ENCODE assay signal across 11 cellular contexts in genomic region chr10:35040761-35041501, GRCh38. TPM values are rescaled to one million over a fixed set of nuclear protein-coding genes. Genes with fewer than 3 reads are reported as not detected.
DNase-seq lines count a peak whose midpoint lies in the region; ATAC-seq and TF ChIP-seq lines count a peak whose summit lies in the region.
"Had no signal": no experiment of that assay in that cellular context is flagged by ENCODE, and none has a peak within 500 bp of the region (broad histone marks: within the 10 kb centered on the region; RNA-seq: fewer than 3 reads in every experiment).

No MANE protein-coding gene starts in this region.

- H3K4me3 Mint-ChIP-seq in IgD-negative memory B cell, result no peak overlapping the region
- no peak overlapping the region for H3K4me3 Mint-ChIP-seq in mesothelial cell of epicardium
- H3K4me3 Mint-ChIP-seq: activated naive CD8-positive, alpha-beta T cell treated with anti-CD3 and anti-CD28 coated beads, Interleukin-2, amount 10 ng/mL, durations not matched to agents 7 days and 5 days had no signal

- peaks cover 6% of the 10 kb centered on the region for H3K36me3 Mint-ChIP-seq in IgD-negative memory B cell
- peaks cover 42% of the 10 kb centered on the region for H3K36me3 Mint-ChIP-seq in mesothelial cell of epicardium

- ATAC-seq in GM18861 (IDR thresholded peaks at IDR 0.05; ENCODE audit: unreplicated experiment) (no peak), left colon (no peak)
- ATAC-seq: psoas muscle had no signal

- DNase-seq in D341Med (ENCODE audit: low spot score) (peak; percentile 51), dermis blood vessel endothelial cell (peak; percentile 55), mesothelial cell of epicardium (ENCODE audit: low spot score in 2 of 2, unreplicated experiment in 2 of 2) (no peak), NCI-H748 treated with DMSO at 0.1 percent for 48 hours (lab: John Stamatoyannopoulos, UW) (no peak), left colon (no peak), OCI-M2 (lab: John Stamatoyannopoulos, UW; ENCODE audit: unreplicated experiment) (no peak)
- DNase-seq: activated naive CD8-positive, alpha-beta T cell treated with anti-CD3 and anti-CD28 coated beads, Interleukin-2, amount 10 ng/mL, durations not matched to agents 7 days and 5 days; DMS 273 treated with DMSO at 0.1 percent for 48 hours; psoas muscle had no signal

- TF ChIP-seq CTCF in mesothelial cell of epicardium (IDR thresholded peaks at IDR 0.05; ENCODE audit: unreplicated experiment), result no peak

- H3K4me1 Mint-ChIP-seq in IgD-negative memory B cell, result no peaks in the 10 kb centered on the region
- H3K4me1 Mint-ChIP-seq in mesothelial cell of epicardium, result peaks cover 8% of the 10 kb centered on the region

- H3K9me3 Mint-ChIP-seq in IgD-negative memory B cell (no peaks in the 10 kb centered on the region), mesothelial cell of epicardium (no peaks in the 10 kb centered on the region)
- H3K9me3 Mint-ChIP-seq: activated naive CD8-positive, alpha-beta T cell treated with anti-CD3 and anti-CD28 coated beads, Interleukin-2, amount 10 ng/mL, durations not matched to agents 7 days and 5 days had no signal

- H3K27me3 Mint-ChIP-seq in IgD-negative memory B cell (no peaks in the 10 kb centered on the region), mesothelial cell of epicardium (ENCODE audit: low read depth) (no peaks in the 10 kb centered on the region)
- H3K27me3 Mint-ChIP-seq: activated naive CD8-positive, alpha-beta T cell treated with anti-CD3 and anti-CD28 coated beads, Interleukin-2, amount 10 ng/mL, durations not matched to agents 7 days and 5 days had no signal

- intact Hi-C loops in left colon (cut with DNase I, micrococcal nuclease), result no loop called here

- H3K27ac Mint-ChIP-seq in IgD-negative memory B cell (peak overlapping the region in 2 of 3 donors; percentile 8 to 60), mesothelial cell of epicardium (peak overlapping the region; percentile 10)
- H3K27ac Mint-ChIP-seq: activated naive CD8-positive, alpha-beta T cell treated with anti-CD3 and anti-CD28 coated beads, Interleukin-2, amount 10 ng/mL, durations not matched to agents 7 days and 5 days had no signal

RNA-seq across cellular contexts. Expression of gene CUL2, which starts 49.2 kb away (rescaled TPM):
- 21.8 TPM for polyA plus RNA-seq in IgD-negative memory B cell
- total RNA-seq in dermis blood vessel endothelial cell (26.9 and 57.9 TPM in 2 replicates), mesothelial cell of epicardium (31.4 to 36.3 TPM (median 33.7 TPM) in 3 replicates), left colon (10 to 100 TPM; 22.3 to 25.0 TPM)

Comparison
In these comparisons a context has a peak if more than half of its experiments do, and no peak if none do; other contexts are left out.
1. DNase-seq: peak in D341Med (single experiment) and dermis blood vessel endothelial cell (single experiment); none in mesothelial cell of epicardium (0 of 2), NCI-H748 treated with DMSO at 0.1 percent for 48 hours (single experiment), left colon (0 of 2) and OCI-M2 (single experiment).